In genomic region chr6:168291450-168291849, GRCh38 we compare ENCODE assay signal across 20 cellular contexts. TPM values are rescaled to one million over a fixed set of nuclear protein-coding genes. Genes with fewer than 3 reads are reported as not detected.
"Had no signal": no experiment of that assay in that cellular context is flagged by ENCODE, and none has a peak within 500 bp of the region (broad histone marks: within the 10 kb centered on the region; RNA-seq: fewer than 3 reads in every experiment).

No MANE protein-coding gene starts in this region.

- H3K27ac ChIP-seq: adrenal gland, Peyer's patch, RWPE1, SJCRH30 had no signal

- H3K9me3 ChIP-seq: adrenal gland, Peyer's patch, SJCRH30 had no signal

- H3K4me1 ChIP-seq: adrenal gland, Peyer's patch, SJCRH30 had no signal

- H3K4me3 ChIP-seq: adrenal gland, Peyer's patch, SJCRH30 had no signal

- H3K36me3 ChIP-seq: adrenal gland, Peyer's patch, SJCRH30 had no signal

- H3K27me3 ChIP-seq: adrenal gland, Peyer's patch had no signal

- DNase-seq: activated CD4-positive, alpha-beta T cell treated with anti-CD3 and anti-CD28 coated beads for 4 hours; activated CD8-positive, alpha-beta memory T cell treated with anti-CD3 and anti-CD28 coated beads, Interleukin-2, amount 50 U/mL, for 4 hours; activated CD8-positive, alpha-beta T cell treated with anti-CD3 and anti-CD28 coated beads for 36 hours; activated gamma-delta T cell treated with Interleukin-2 at 50 U/mL for 16 hours; activated naive CD4-positive, alpha-beta T cell treated with anti-CD3 and anti-CD28 coated beads, Interleukin-2, amount 50 U/mL, for 16 hours; activated naive CD8-positive, alpha-beta T cell treated with anti-CD3 and anti-CD28 coated beads, Interleukin-2, amount 10 ng/mL, durations not matched to agents 7 days and 5 days; activated T-cell treated with anti-CD3 and anti-CD28 coated beads, Interleukin-2, amount 50 U/mL, for 72 hours; adrenal gland; anterior cingulate cortex; Karpas-422; MM.1S; NCI-H1105; NCI-H1436; NCI-H1694 treated with DMSO at 0.1 percent for 48 hours; NCI-H2029 treated with DMSO at 0.1 percent for 48 hours; NCI-H510A treated with DMSO at 0.1 percent for 48 hours; Peyer's patch; Right ventricle myocardium superior; SJCRH30 had no signal

RNA-seq across cellular contexts. Expression of gene DACT2, which starts 28.1 kb away (rescaled TPM):
- total RNA-seq: activated CD8-positive, alpha-beta T cell treated with anti-CD3 and anti-CD28 coated beads for 36 hours; activated naive CD8-positive, alpha-beta T cell treated with anti-CD3 and anti-CD28 coated beads, Interleukin-2, amount 10 ng/mL, durations not matched to agents 7 days and 5 days; SJCRH30 had no signal
